ENCODE assay signal across 21 cellular contexts in genomic region chr1:205769641-205770365, GRCh38. TPM values are rescaled to one million over a fixed set of nuclear protein-coding genes. Genes with fewer than 3 reads are reported as not detected.
A peak's percentile ranks its signal among the peaks of the same experiment; 100 is the strongest.
DNase-seq lines count a peak whose midpoint lies in the region; ATAC-seq and TF ChIP-seq lines count a peak whose summit lies in the region.
"Had no signal": no experiment of that assay in that cellular context is flagged by ENCODE, and none has a peak within 500 bp of the region (broad histone marks: within the 10 kb centered on the region; RNA-seq: fewer than 3 reads in every experiment).

No MANE protein-coding gene starts in this region.

- H3K27me3 ChIP-seq in gastroesophageal sphincter (no peaks in the 10 kb centered on the region), HAP-1 (ENCODE audit: low read depth) (no peaks in the 10 kb centered on the region)
- H3K27me3 ChIP-seq: adrenal gland, BE2C, dorsolateral prefrontal cortex, right lobe of liver had no signal

- TF ChIP-seq CTCF in gastroesophageal sphincter (IDR thresholded peaks at IDR 0.05): no peak

- in situ Hi-C loops in HAP-1 (cut with MboI; ENCODE audit: low sequenced_read_pairs): no loop called here

- DNase-seq in EL (peak; percentile 53), T-helper 17 cell (no peak), hippocampal formation (lab: John Stamatoyannopoulos, UW) (no peak), HAP-1 (ENCODE audit: low spot score in 2 of 2) (no peak)
- DNase-seq in stimulated activated effector memory CD8-positive, alpha-beta T cell treated with anti-CD3 and anti-CD28 coated beads, Interleukin-12 subunit alpha, Interleukin-12 subunit beta, amount 100 ng/mL, for 72 hours (ENCODE audit: low spot score in 2 of 2): no peak
- no peak for DNase-seq in activated CD4-positive, alpha-beta T cell treated with anti-CD3 and anti-CD28 coated beads for 36 hours
- DNase-seq: activated CD4-positive, alpha-beta T cell treated with anti-CD3 and anti-CD28 coated beads for 1 hour; adrenal gland; BE2C; dorsolateral prefrontal cortex; erythroblast; glutamatergic neuron; H9; left ventricle myocardium inferior; NCI-H2081; NCI-H510A; right lobe of liver had no signal

- H3K4me3 ChIP-seq in gastroesophageal sphincter: no peak overlapping the region
- H3K4me3 ChIP-seq in HAP-1: no peak overlapping the region
- H3K4me3 ChIP-seq: adrenal gland, dorsolateral prefrontal cortex, GM12878, left ventricle myocardium inferior, right lobe of liver had no signal

- ATAC-seq in T-helper 17 cell (no peak), gastroesophageal sphincter (no peak)
- ATAC-seq in stimulated activated effector memory CD8-positive, alpha-beta T cell treated with anti-CD3 and anti-CD28 coated beads, Interleukin-12 subunit alpha, Interleukin-12 subunit beta, amount 100 ng/mL, for 72 hours: no peak
- ATAC-seq in activated CD4-positive, alpha-beta T cell treated with anti-CD3 and anti-CD28 coated beads for 36 hours: no peak
- ATAC-seq: GM12878, right lobe of liver had no signal

- H3K27ac ChIP-seq in gastroesophageal sphincter: peak overlapping the region; percentile 31 to 64 (median 52)
- H3K27ac ChIP-seq: adrenal gland, dorsolateral prefrontal cortex, left ventricle myocardium inferior, right lobe of liver had no signal

- POLR2A ChIA-PET in activated CD4-positive, alpha-beta T cell treated with anti-CD3 and anti-CD28 coated beads for 36 hours (lab: Charles Lee): no interaction called here

- WGBS in gastroesophageal sphincter (ENCODE audit: low coverage in 1 of 2), 2 donors: 44 to 45% methylated on average over 5 to 6 of the region's 8 CpGs

- no peak for TF ChIP-seq POLR2A in gastroesophageal sphincter (IDR thresholded peaks at IDR 0.05)

- intact Hi-C loops in activated CD4-positive, alpha-beta T cell treated with anti-CD3 and anti-CD28 coated beads for 36 hours (cut with DNase I, micrococcal nuclease): loop anchor here in 1 of 2 experiments (5.0 to 10.0 kb wide), 2 partner anchors 282 to 805 kb away; partner anchors contain the start of gene RHEX

- H3K4me1 ChIP-seq in gastroesophageal sphincter (peaks cover 0 to 26% (median 5%) of the 10 kb centered on the region in 3 donors), HAP-1 (no peaks in the 10 kb centered on the region)
- H3K4me1 ChIP-seq: BE2C, right lobe of liver had no signal

- no peaks in the 10 kb centered on the region for H3K27me3 Mint-ChIP-seq in T-helper 17 cell
- no peaks in the 10 kb centered on the region for H3K27me3 Mint-ChIP-seq in activated CD4-positive, alpha-beta T cell treated with anti-CD3 and anti-CD28 coated beads for 36 hours
- H3K27me3 Mint-ChIP-seq: stimulated activated naive CD8-positive, alpha-beta T cell treated with anti-CD3 and anti-CD28 coated beads, Interleukin-15, Interleukin-2, amounts not matched to agents 100 ng/mL and 50 ng/mL, for 24 hours had no signal

- H3K4me3 Mint-ChIP-seq in T-helper 17 cell: peak overlapping the region; percentile 31
- H3K4me3 Mint-ChIP-seq in stimulated activated effector memory CD8-positive, alpha-beta T cell treated with anti-CD3 and anti-CD28 coated beads, Interleukin-12 subunit alpha, Interleukin-12 subunit beta, amount 100 ng/mL, for 72 hours: no peak overlapping the region
- H3K4me3 Mint-ChIP-seq in activated CD4-positive, alpha-beta T cell treated with anti-CD3 and anti-CD28 coated beads for 36 hours: no peak overlapping the region
- H3K4me3 Mint-ChIP-seq: H9; stimulated activated naive CD8-positive, alpha-beta T cell treated with anti-CD3 and anti-CD28 coated beads, Interleukin-15, Interleukin-2, amounts not matched to agents 100 ng/mL and 50 ng/mL, for 24 hours had no signal

- H3K36me3 Mint-ChIP-seq in T-helper 17 cell (ENCODE audit: low read depth): peaks cover 2% of the 10 kb centered on the region
- H3K36me3 Mint-ChIP-seq in stimulated activated effector memory CD8-positive, alpha-beta T cell treated with anti-CD3 and anti-CD28 coated beads, Interleukin-12 subunit alpha, Interleukin-12 subunit beta, amount 100 ng/mL, for 72 hours: peaks cover 78% of the 10 kb centered on the region
- peaks cover 40% of the 10 kb centered on the region for H3K36me3 Mint-ChIP-seq in activated CD4-positive, alpha-beta T cell treated with anti-CD3 and anti-CD28 coated beads for 36 hours (ENCODE audit: low read depth)

- H3K9me3 Mint-ChIP-seq in stimulated activated effector memory CD8-positive, alpha-beta T cell treated with anti-CD3 and anti-CD28 coated beads, Interleukin-12 subunit alpha, Interleukin-12 subunit beta, amount 100 ng/mL, for 72 hours: no peaks in the 10 kb centered on the region
- no peaks in the 10 kb centered on the region for H3K9me3 Mint-ChIP-seq in activated CD4-positive, alpha-beta T cell treated with anti-CD3 and anti-CD28 coated beads for 36 hours (ENCODE audit: low read depth)
- H3K9me3 Mint-ChIP-seq: activated T-helper 2 cell treated with anti-CD3 and anti-CD28 coated beads, Interferon-gamma antibody, Interleukin-2, Interleukin-4, amounts not matched to agents 10 μg/mL and 5 μg/mL and 100 μg/mL, durations not matched to agents 14 hours and 24 hours and 36 hours; H9; stimulated activated naive CD8-positive, alpha-beta T cell treated with anti-CD3 and anti-CD28 coated beads, Interleukin-15, Interleukin-2, amounts not matched to agents 100 ng/mL and 50 ng/mL, for 24 hours had no signal

- peaks cover 0 to 8% of the 10 kb centered on the region in 2 donors for H3K36me3 ChIP-seq in gastroesophageal sphincter
- H3K36me3 ChIP-seq in HAP-1 (replicated peaks): 0 out of 2 replicates have a peak, but pooled peaks cover 2% of the 10 kb centered on the region
- H3K36me3 ChIP-seq: BE2C had no signal

- TF ChIP-seq EP300 in gastroesophageal sphincter (IDR thresholded peaks at IDR 0.05): no peak

- H3K27ac Mint-ChIP-seq in T-helper 17 cell: no peak overlapping the region
- peak overlapping the region; percentile 74 for H3K27ac Mint-ChIP-seq in stimulated activated effector memory CD8-positive, alpha-beta T cell treated with anti-CD3 and anti-CD28 coated beads, Interleukin-12 subunit alpha, Interleukin-12 subunit beta, amount 100 ng/mL, for 72 hours
- H3K27ac Mint-ChIP-seq in activated CD4-positive, alpha-beta T cell treated with anti-CD3 and anti-CD28 coated beads for 36 hours: no peak overlapping the region
- H3K27ac Mint-ChIP-seq: activated T-helper 2 cell treated with anti-CD3 and anti-CD28 coated beads, Interferon-gamma antibody, Interleukin-2, Interleukin-4, amounts not matched to agents 10 μg/mL and 5 μg/mL and 100 μg/mL, durations not matched to agents 14 hours and 24 hours and 36 hours; stimulated activated naive CD8-positive, alpha-beta T cell treated with anti-CD3 and anti-CD28 coated beads, Interleukin-15, Interleukin-2, amounts not matched to agents 100 ng/mL and 50 ng/mL, for 24 hours had no signal

- CTCF ChIA-PET in activated CD4-positive, alpha-beta T cell treated with anti-CD3 and anti-CD28 coated beads for 36 hours (lab: Charles Lee): interaction anchor here (0.6 to 0.9 kb wide), 5 partner anchors 10 to 178 kb away, joined by 3 to 4 read pairs (median 3); no protein-coding TSS in a partner anchor

- peaks cover 31% of the 10 kb centered on the region for H3K4me1 Mint-ChIP-seq in T-helper 17 cell
- H3K4me1 Mint-ChIP-seq in stimulated activated effector memory CD8-positive, alpha-beta T cell treated with anti-CD3 and anti-CD28 coated beads, Interleukin-12 subunit alpha, Interleukin-12 subunit beta, amount 100 ng/mL, for 72 hours: peaks cover 42% of the 10 kb centered on the region
- H3K4me1 Mint-ChIP-seq in activated CD4-positive, alpha-beta T cell treated with anti-CD3 and anti-CD28 coated beads for 36 hours: peaks cover 54% of the 10 kb centered on the region

- H3K9me3 ChIP-seq in T-helper 17 cell (ENCODE audit: control insufficient read depth, low read length, poor library complexity, severe bottlenecking) (no peaks in the 10 kb centered on the region), gastroesophageal sphincter (no peaks in the 10 kb centered on the region), HAP-1 (no peaks in the 10 kb centered on the region)
- H3K9me3 ChIP-seq: adrenal gland, BE2C, left ventricle myocardium inferior, right lobe of liver had no signal

RNA-seq across cellular contexts. Expression of gene RAB29, which starts 5.5 kb away (rescaled TPM):
- 10 to 100 TPM; 30.5 to 38.2 TPM for total RNA-seq in T-helper 17 cell
- 10 to 100 TPM; 17.0 to 74.8 (median 43.4) TPM for total RNA-seq in gastroesophageal sphincter
- 10 to 100 TPM; 29.3 to 29.4 TPM for total RNA-seq in activated CD4-positive, alpha-beta T cell treated with anti-CD3 and anti-CD28 coated beads for 36 hours

RNA-seq across cellular contexts. Expression of gene NUCKS1, which starts 19.8 kb away (rescaled TPM):
- total RNA-seq in T-helper 17 cell (10 to 100 TPM; 68.7 to 73.2 TPM), gastroesophageal sphincter (100 to 1,000 TPM; 130 to 180 (median 138) TPM)
- total RNA-seq in activated CD4-positive, alpha-beta T cell treated with anti-CD3 and anti-CD28 coated beads for 36 hours: 100 to 1,000 TPM; 189 to 260 TPM

RNA-seq across cellular contexts. Expression of gene SLC41A1, which starts 43.2 kb away (rescaled TPM):
- total RNA-seq in T-helper 17 cell: 10 to 100 TPM; 33.5 to 36.2 TPM
- total RNA-seq in gastroesophageal sphincter: 10 to 100 TPM; 20.9 to 38.7 (median 29.1) TPM
- 10 to 100 TPM; 34.4 to 41.5 TPM for total RNA-seq in activated CD4-positive, alpha-beta T cell treated with anti-CD3 and anti-CD28 coated beads for 36 hours
